In genomic region chr3:126816323-126816722, GRCh38 we compare ENCODE assay signal across 25 cellular contexts.
"Had no signal": no experiment of that assay in that cellular context is flagged by ENCODE, and none has a peak within 500 bp of the region (broad histone marks: within the 10 kb centered on the region; RNA-seq: fewer than 3 reads in every experiment).

No MANE protein-coding gene starts in this region.

- H3K4me1 ChIP-seq: breast epithelium, colonic mucosa, pancreas had no signal

- H3K4me3 ChIP-seq: breast epithelium, colonic mucosa, dorsolateral prefrontal cortex, esophagus squamous epithelium, gastrocnemius medialis, heart left ventricle, pancreas, psoas muscle, right atrium auricular region, spleen, thoracic aorta, upper lobe of left lung had no signal

- DNase-seq: activated B cell treated with CpG ODN at 0.5 μM for 24 hours; activated CD4-positive, alpha-beta T cell treated with anti-CD3 and anti-CD28 coated beads for 36 hours; activated CD4-positive, alpha-beta T cell treated with anti-CD3 and anti-CD28 coated beads, Interleukin-2, amount 50 U/mL, for 4 hours; activated naive CD4-positive, alpha-beta T cell treated with Interleukin-2 at 50 U/mL for 16 hours; activated naive CD8-positive, alpha-beta T cell treated with anti-CD3 and anti-CD28 coated beads for 36 hours; activated T-cell treated with anti-CD3 and anti-CD28 coated beads, Interleukin-2, amount 50 U/mL, for 48 hours; colonic mucosa; dorsolateral prefrontal cortex; effector memory CD8-positive, alpha-beta T cell; esophagus squamous epithelium; gastrocnemius medialis; heart left ventricle; left colon; pancreas; psoas muscle; spleen; stimulated activated CD4-positive, alpha-beta T cell treated with anti-CD3 and anti-CD28 coated beads, Interleukin-4, amount 100 ng/mL, for 1 hour; stimulated activated naive CD4-positive, alpha-beta T cell; upper lobe of left lung had no signal

- H3K27ac ChIP-seq: breast epithelium, colonic mucosa, esophagus squamous epithelium, gastrocnemius medialis, neutrophil, pancreas, psoas muscle, right atrium auricular region, thoracic aorta, upper lobe of left lung had no signal

- H3K27me3 ChIP-seq: breast epithelium, colonic mucosa, dorsolateral prefrontal cortex, esophagus squamous epithelium, gastrocnemius medialis, heart left ventricle, neutrophil, pancreas, right atrium auricular region, spleen, upper lobe of left lung had no signal

- H3K36me3 ChIP-seq: breast epithelium, colonic mucosa, esophagus squamous epithelium, gastrocnemius medialis, heart left ventricle, neutrophil, pancreas, right atrium auricular region, spleen, thoracic aorta, upper lobe of left lung had no signal

- H3K27ac Mint-ChIP-seq: activated B cell treated with CpG ODN at 0.5 μM for 24 hours; activated CD4-positive, alpha-beta T cell treated with anti-CD3 and anti-CD28 coated beads for 36 hours; activated naive CD8-positive, alpha-beta T cell treated with anti-CD3 and anti-CD28 coated beads for 36 hours; effector memory CD8-positive, alpha-beta T cell; memory B cell; natural killer cell treated with Interleukin-12 subunit alpha and Interleukin-12 subunit beta and Interleukin-15 and Interleukin-18, amount 100 ng/mL, for 72 hours had no signal

- ATAC-seq: activated CD4-positive, alpha-beta T cell treated with anti-CD3 and anti-CD28 coated beads for 36 hours; effector memory CD8-positive, alpha-beta T cell; gastrocnemius medialis; left colon; natural killer cell treated with Interleukin-12 subunit alpha and Interleukin-12 subunit beta and Interleukin-15 and Interleukin-18, amount 100 ng/mL, for 72 hours; pancreas; psoas muscle had no signal

- H3K27me3 Mint-ChIP-seq: activated B cell treated with CpG ODN at 0.5 μM for 24 hours; activated CD4-positive, alpha-beta T cell treated with anti-CD3 and anti-CD28 coated beads for 36 hours; activated naive CD8-positive, alpha-beta T cell treated with anti-CD3 and anti-CD28 coated beads for 36 hours; effector memory CD8-positive, alpha-beta T cell; memory B cell; natural killer cell treated with Interleukin-12 subunit alpha and Interleukin-12 subunit beta and Interleukin-15 and Interleukin-18, amount 100 ng/mL, for 72 hours had no signal

- H3K9me3 ChIP-seq: breast epithelium, colonic mucosa, esophagus squamous epithelium, gastrocnemius medialis, heart left ventricle, neutrophil, pancreas, psoas muscle, right atrium auricular region, spleen, thoracic aorta, upper lobe of left lung had no signal

- H3K4me1 Mint-ChIP-seq: activated B cell treated with CpG ODN at 0.5 μM for 24 hours; activated CD4-positive, alpha-beta T cell treated with anti-CD3 and anti-CD28 coated beads for 36 hours had no signal

- H3K4me3 Mint-ChIP-seq: activated B cell treated with CpG ODN at 0.5 μM for 24 hours; activated CD4-positive, alpha-beta T cell treated with anti-CD3 and anti-CD28 coated beads for 36 hours; activated naive CD8-positive, alpha-beta T cell treated with anti-CD3 and anti-CD28 coated beads for 36 hours; effector memory CD8-positive, alpha-beta T cell; memory B cell; natural killer cell treated with Interleukin-12 subunit alpha and Interleukin-12 subunit beta and Interleukin-15 and Interleukin-18, amount 100 ng/mL, for 72 hours had no signal

- H3K9me3 Mint-ChIP-seq: activated B cell treated with CpG ODN at 0.5 μM for 24 hours; activated naive CD8-positive, alpha-beta T cell treated with anti-CD3 and anti-CD28 coated beads for 36 hours; effector memory CD8-positive, alpha-beta T cell; memory B cell; natural killer cell treated with Interleukin-12 subunit alpha and Interleukin-12 subunit beta and Interleukin-15 and Interleukin-18, amount 100 ng/mL, for 72 hours had no signal

- H3K36me3 Mint-ChIP-seq: natural killer cell treated with Interleukin-12 subunit alpha and Interleukin-12 subunit beta and Interleukin-15 and Interleukin-18, amount 100 ng/mL, for 72 hours had no signal
